ENCODE assay signal across 13 cellular contexts in genomic region chr1:235864469-235864868, GRCh38. TPM values are rescaled to one million over a fixed set of nuclear protein-coding genes. Genes with fewer than 3 reads are reported as not detected.
A peak's percentile ranks its signal among the peaks of the same experiment; 100 is the strongest.
DNase-seq lines count a peak whose midpoint lies in the region; ATAC-seq and TF ChIP-seq lines count a peak whose summit lies in the region.
"Had no signal": no experiment of that assay in that cellular context is flagged by ENCODE, and none has a peak within 500 bp of the region (broad histone marks: within the 10 kb centered on the region; RNA-seq: fewer than 3 reads in every experiment).

No MANE protein-coding gene starts in this region.

- no peak for TF ChIP-seq EP300 in stomach (IDR thresholded peaks at IDR 0.05)

- H3K27me3 Mint-ChIP-seq in T-helper 2 cell treated with Interferon-gamma antibody and Interleukin-4, amounts not matched to agents 5 μg/mL and 100 μg/mL, for 36 hours (ENCODE audit: low read depth), result no peaks in the 10 kb centered on the region
- no peaks in the 10 kb centered on the region for H3K27me3 Mint-ChIP-seq in activated B cell treated with CpG ODN at 0.5 μM for 24 hours

- H3K4me1 Mint-ChIP-seq in T-helper 2 cell treated with Interferon-gamma antibody and Interleukin-4, amounts not matched to agents 5 μg/mL and 100 μg/mL, for 36 hours (ENCODE audit: low read depth), result peaks cover 40% of the 10 kb centered on the region
- peaks cover 63% of the 10 kb centered on the region for H3K4me1 Mint-ChIP-seq in activated B cell treated with CpG ODN at 0.5 μM for 24 hours

- no peaks in the 10 kb centered on the region for H3K9me2 ChIP-seq in hepatocyte (replicated peaks; ENCODE audit: insufficient read depth)

- H3K4me2 ChIP-seq in hepatocyte, result peak overlapping the region; percentile 96

- H3K4me1 ChIP-seq in hepatocyte (ENCODE audit: insufficient read depth) (peaks cover 13% of the 10 kb centered on the region), stomach (peaks cover 24 to 68% (median 54%) of the 10 kb centered on the region in 4 donors)

- H3K79me2 ChIP-seq in hepatocyte, result peaks cover 49% of the 10 kb centered on the region

- H3K27ac ChIP-seq in hepatocyte (no peak overlapping the region), stomach (peak overlapping the region; percentile 22 to 100 (median 98)), dorsolateral prefrontal cortex (peak overlapping the region in 2 of 59 donors; percentile 8 to 93)
- H3K27ac ChIP-seq: RWPE1 had no signal

- ATAC-seq in activated B cell treated with CpG ODN at 0.5 μM for 24 hours (ENCODE audit: low read depth), result no peak
- no peak for ATAC-seq in GM18519 (IDR thresholded peaks at IDR 0.05; ENCODE audit: low FRiP score, unreplicated experiment)
- ATAC-seq: A549 had no signal

- no peaks in the 10 kb centered on the region for H3K36me3 ChIP-seq in hepatocyte (replicated peaks; ENCODE audit: insufficient read depth, low read depth)
- H3K36me3 ChIP-seq in stomach, result no peaks in the 10 kb centered on the region

- H3K27me3 ChIP-seq in hepatocyte (no peaks in the 10 kb centered on the region), stomach (no peaks in the 10 kb centered on the region), dorsolateral prefrontal cortex (no peaks in the 10 kb centered on the region)

- no peak overlapping the region for H3K4me3 ChIP-seq in hepatocyte
- H3K4me3 ChIP-seq in stomach, result peak overlapping the region in 2 of 4 donors; percentile 90 to 93
- peak overlapping the region in 20 of 59 donors; percentile 81 to 100 (median 98) for H3K4me3 ChIP-seq in dorsolateral prefrontal cortex
- H3K4me3 ChIP-seq: A549 had no signal

- DNase-seq in T-helper 2 cell treated with Interferon-gamma antibody and Interleukin-4, amounts not matched to agents 5 μg/mL and 100 μg/mL, for 36 hours (ENCODE audit: low spot score), result no peak
- DNase-seq in T-helper 2 cell, result no peak
- DNase-seq in activated B cell treated with CpG ODN at 0.5 μM for 24 hours, result no peak
- DNase-seq in hepatocyte (ENCODE audit: low spot score), result no peak
- DNase-seq in stomach, result no peak
- DNase-seq in NCI-H146 (lab: John Stamatoyannopoulos, UW), result no peak
- DNase-seq in dorsolateral prefrontal cortex, result no peak
- DNase-seq: amniotic stem cell, DMS53, NCI-H446 had no signal

- no peaks in the 10 kb centered on the region for H4K20me1 ChIP-seq in hepatocyte (ENCODE audit: insufficient read depth, poor library complexity, severe bottlenecking)

- H3K9me3 ChIP-seq in hepatocyte (ENCODE audit: low read depth) (no peaks in the 10 kb centered on the region), stomach (no peaks in the 10 kb centered on the region)
- H3K9me3 ChIP-seq: A549 had no signal

- H3K36me3 Mint-ChIP-seq in T-helper 2 cell treated with Interferon-gamma antibody and Interleukin-4, amounts not matched to agents 5 μg/mL and 100 μg/mL, for 36 hours (ENCODE audit: low read depth), result peaks cover 1% of the 10 kb centered on the region
- H3K36me3 Mint-ChIP-seq in activated B cell treated with CpG ODN at 0.5 μM for 24 hours (ENCODE audit: low read depth), result peaks cover 33% of the 10 kb centered on the region

- TF ChIP-seq CTCF in activated B cell treated with CpG ODN at 0.5 μM for 24 hours (IDR thresholded peaks at IDR 0.05), result no peak
- no peak for TF ChIP-seq CTCF in hepatocyte (IDR thresholded peaks at IDR 0.05; ENCODE audit: poor library complexity)
- no peak for TF ChIP-seq CTCF in stomach (IDR thresholded peaks at IDR 0.05)
- TF ChIP-seq CTCF in dorsolateral prefrontal cortex (IDR thresholded peaks at IDR 0.05 in 54 of 56, conservative IDR thresholded peaks at IDR 0.05 in 2 of 56; ENCODE audit: low read depth in 1 of 56, partially characterized antibody in 56 of 56), result no peak

- WGBS in hepatocyte (ENCODE audit: low lambda C conversion rate, missing lambda C conversion rate), result 95% methylated on average over 10 of the region's 10 CpGs
- 87 to 91% (median 89%) methylated on average over 10 of the region's 10 CpGs for WGBS in stomach, 5 donors

- POLR2A ChIA-PET in activated B cell treated with CpG ODN at 0.5 μM for 24 hours (lab: Charles Lee), result interaction anchor here (3.4 to 5.5 kb wide), 2 partner anchors 23 to 67 kb away, joined by 39 to 50 read pairs; no protein-coding TSS in a partner anchor

- H3K27ac Mint-ChIP-seq in T-helper 2 cell treated with Interferon-gamma antibody and Interleukin-4, amounts not matched to agents 5 μg/mL and 100 μg/mL, for 36 hours, result no peak overlapping the region
- H3K27ac Mint-ChIP-seq in activated B cell treated with CpG ODN at 0.5 μM for 24 hours, result peak overlapping the region; percentile 99

- no peak for TF ChIP-seq POLR2A in stomach (IDR thresholded peaks at IDR 0.05)

- peak overlapping the region; percentile 46 for H3K4me3 Mint-ChIP-seq in T-helper 2 cell treated with Interferon-gamma antibody and Interleukin-4, amounts not matched to agents 5 μg/mL and 100 μg/mL, for 36 hours
- H3K4me3 Mint-ChIP-seq in activated B cell treated with CpG ODN at 0.5 μM for 24 hours, result peak overlapping the region; percentile 98

- intact Hi-C loops in activated B cell treated with CpG ODN at 0.5 μM for 24 hours (cut with micrococcal nuclease), result no loop called here
- intact Hi-C loops in stomach (cut with DNase I; ENCODE audit: low total_unique reads), result no loop called here
- intact Hi-C loops in dorsolateral prefrontal cortex (cut with DNase I), result loop anchor here in 1 of 2 donors (10.0 kb wide), 1 partner anchor 740 kb away; the partner anchor contains the start of gene TOMM20

- CTCF ChIA-PET in activated B cell treated with CpG ODN at 0.5 μM for 24 hours (lab: Charles Lee), result interaction anchor here (1.5 to 5.5 kb wide), 3 partner anchors 22 to 107 kb away, joined by 4 to 55 read pairs (median 11); no protein-coding TSS in a partner anchor

- H2AFZ ChIP-seq in hepatocyte, result no peak overlapping the region

- H3K9me3 Mint-ChIP-seq in T-helper 2 cell treated with Interferon-gamma antibody and Interleukin-4, amounts not matched to agents 5 μg/mL and 100 μg/mL, for 36 hours, result no peaks in the 10 kb centered on the region
- H3K9me3 Mint-ChIP-seq in activated B cell treated with CpG ODN at 0.5 μM for 24 hours, result no peaks in the 10 kb centered on the region

RNA-seq across cellular contexts. Expression of gene LYST, which starts 2.2 kb away (rescaled TPM):
- total RNA-seq in activated B cell treated with CpG ODN at 0.5 μM for 24 hours, result 76.0 and 90.2 TPM in 2 replicates
- total RNA-seq in hepatocyte, result 6.1 and 6.2 TPM in 2 replicates
- polyA plus RNA-seq in hepatocyte, result 3.0 and 3.5 TPM in 2 replicates
- total RNA-seq in stomach, result 10 to 100 TPM in 4 of 5 donors, 1 to 10 TPM in 1; 1.7 to 95.6 (median 37.3) TPM
- polyA plus RNA-seq in stomach, result 1 to 10 TPM; 4.9 to 8.6 (median 5.5) TPM
- total RNA-seq in dorsolateral prefrontal cortex, result 10 to 100 TPM; 43.6 to 84.7 (median 61.2) TPM
